In genomic region chr20:21096321-21097043, GRCh38 we compare ENCODE assay signal across 1 cellular context.
TF ChIP-seq lines count a peak whose summit lies in the region.

No MANE protein-coding gene starts in this region.

TF ChIP-seq in K562, 482 proteins besides CTCF, POLR2A, EP300 and RAD21 (continued from another document):
- TF ChIP-seq ATF7 (IDR thresholded peaks at IDR 0.05) (0 out of 2 replicates have a peak, but pooled peaks have one; percentile 46), SMARCE1 (IDR thresholded peaks at IDR 0.05) (no peak), PKNOX1 (IDR thresholded peaks at IDR 0.05) (0 out of 2 replicates have a peak, but pooled peaks have one; percentile 10), HMBOX1 (IDR thresholded peaks at IDR 0.05) (no peak), HCFC1 (IDR thresholded peaks at IDR 0.05; ENCODE audit: low read depth, low read length) (peak; percentile 92), ZFP36 (IDR thresholded peaks at IDR 0.05; ENCODE audit: low read depth, low read length, partially characterized antibody) (no peak), USF2 (CRISPR knock-in tag; IDR thresholded peaks at IDR 0.05) (peak; percentile 92), CXXC5 (CRISPR knock-in tag; IDR thresholded peaks at IDR 0.05) (0 out of 2 replicates have a peak, but pooled peaks have one; percentile 13), SIX5 (IDR thresholded peaks at IDR 0.05; ENCODE audit: borderline replicate concordance in 1 of 2, insufficient read depth in 1 of 2, low read depth in 1 of 2, low read length in 2 of 2) (peak; percentile 65 to 76; a peak in 3 of 4 replicates), TOE1 (IDR thresholded peaks at IDR 0.05; ENCODE audit: borderline replicate concordance) (peak; percentile 28; the same call in 1 of the 2 replicates), TOE1 (CRISPR knock-in tag; IDR thresholded peaks at IDR 0.05; ENCODE audit: borderline replicate concordance, low read depth) (no peak), ETS1 (conservative IDR thresholded peaks at IDR 0.05; ENCODE audit: control insufficient read depth, low read depth, low read length) (0 out of 2 replicates have a peak, but pooled peaks have one; percentile 45), KAT2B (IDR thresholded peaks at IDR 0.05; ENCODE audit: low read depth, low read length) (no peak), CBFA2T2 (conservative IDR thresholded peaks at IDR 0.05) (0 out of 2 replicates have a peak, but pooled peaks have one; percentile 13), USF1 (CRISPR knock-in tag; IDR thresholded peaks at IDR 0.05) (peak; percentile 90), CREB1 (IDR thresholded peaks at IDR 0.05) (peak; percentile 49), CREB1 (CRISPR knock-in tag; IDR thresholded peaks at IDR 0.05) (0 out of 2 replicates have a peak, but pooled peaks have one; percentile 19), NR4A1 (CRISPR knock-in tag; IDR thresholded peaks at IDR 0.05) (no peak), NR4A1 (tag; IDR thresholded peaks at IDR 0.05) (no peak), NFIC (IDR thresholded peaks at IDR 0.05) (peak; percentile 61), HINFP (tag; conservative IDR thresholded peaks at IDR 0.05; ENCODE audit: low read depth) (no peak), ATF1 (CRISPR knock-in tag; IDR thresholded peaks at IDR 0.05) (no peak), ATF1 (tag; IDR thresholded peaks at IDR 0.05) (peak; percentile 89), TFE3 (CRISPR knock-in tag; IDR thresholded peaks at IDR 0.05) (peak; percentile 26), RAD51 (IDR thresholded peaks at IDR 0.05; ENCODE audit: borderline replicate concordance, low read depth) (peak; percentile 76), BRD4 (IDR thresholded peaks at IDR 0.05) (no peak), NRF1 (conservative IDR thresholded peaks at IDR 0.05 in 1 of 2, IDR thresholded peaks at IDR 0.05 in 1 of 2) (peak in 1 of 2 experiments; percentile 23; a peak in 1 of 4 replicates), ZNF143 (CRISPR knock-in tag; IDR thresholded peaks at IDR 0.05) (peak; percentile 83)
